ENCODE assay signal across 14 cellular contexts in the genomic region with DNA sequence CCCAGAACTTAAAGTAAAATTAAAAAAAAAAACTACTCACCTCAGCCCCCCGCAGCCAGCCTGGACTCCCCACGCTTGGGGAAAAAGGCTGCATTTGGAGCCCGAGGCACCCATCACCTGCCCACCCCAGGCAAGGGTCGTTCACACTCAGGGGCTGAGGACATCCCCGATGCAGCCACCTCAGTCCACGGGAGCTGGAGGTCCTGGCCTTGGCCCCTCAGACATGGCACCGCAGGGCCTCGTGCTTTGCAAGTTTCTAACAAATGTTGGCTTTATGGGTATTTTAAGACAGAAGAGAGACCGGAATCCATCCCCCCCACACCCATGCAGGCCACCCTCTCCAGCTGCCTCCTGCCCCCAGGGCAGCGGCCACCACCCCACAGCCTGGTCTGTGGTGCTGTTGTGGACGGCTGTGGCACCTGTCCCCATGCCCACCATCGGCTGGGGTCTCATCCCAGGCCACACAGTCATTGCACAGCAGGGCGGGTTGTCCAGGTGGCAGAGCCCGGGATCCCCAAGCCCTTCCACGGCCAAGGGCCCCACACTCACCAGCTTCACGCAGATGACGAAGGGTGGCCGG.
A peak's percentile ranks its signal among the peaks of the same experiment; 100 is the strongest.
DNase-seq lines count a peak whose midpoint lies in the region; ATAC-seq and TF ChIP-seq lines count a peak whose summit lies in the region.
"Had no signal": no experiment of that assay in that cellular context is flagged by ENCODE, and none has a peak within 500 bp of the region (broad histone marks: within the 10 kb centered on the region; RNA-seq: fewer than 3 reads in every experiment).

No MANE protein-coding gene starts in this region.

- H3K56ac ChIP-seq in H9 (ENCODE audit: insufficient read length, low read depth, low read length): no peak overlapping the region

- peaks cover 0 to 35% of the 10 kb centered on the region in 2 donors for H3K36me3 ChIP-seq in left lung
- peaks cover 0 to 20% (median 2%) of the 10 kb centered on the region in 4 donors for H3K36me3 ChIP-seq in stomach

- peaks cover 12% of the 10 kb centered on the region for H3K9me3 ChIP-seq in H9 (ENCODE audit: control insufficient read depth, low read depth, low read length)
- H3K9me3 ChIP-seq in left lung: peaks cover 0 to 24% of the 10 kb centered on the region in 2 donors
- peaks cover 0 to 52% (median 15%) of the 10 kb centered on the region in 4 donors for H3K9me3 ChIP-seq in stomach

- no peak overlapping the region for H3K4ac ChIP-seq in H9 (ENCODE audit: low read depth, low read length)

- peaks cover 49 to 58% of the 10 kb centered on the region in 2 experiments for H3K9me3 Mint-ChIP-seq in H9

- H3K36me3 Mint-ChIP-seq in H9 (ENCODE audit: insufficient read depth in 1 of 3, low read depth in 3 of 3): peaks cover 50 to 72% (median 64%) of the 10 kb centered on the region in 3 experiments

- H4K20me1 ChIP-seq in H9 (ENCODE audit: control insufficient read depth, insufficient read depth, insufficient read length): no peaks in the 10 kb centered on the region

- H2BK12ac ChIP-seq in H9 (ENCODE audit: insufficient read length, low read depth, low read length): no peak overlapping the region

- no peaks in the 10 kb centered on the region for H3K23me2 ChIP-seq in H9 (ENCODE audit: insufficient read length, low read depth, low read length, poor library complexity, severe bottlenecking)

- no peak for TF ChIP-seq CTCF in H9 (conservative IDR thresholded peaks at IDR 0.05)
- no peak for TF ChIP-seq CTCF in left lung (IDR thresholded peaks at IDR 0.05)
- no peak for TF ChIP-seq CTCF in stomach (IDR thresholded peaks at IDR 0.05)

- no peak overlapping the region for H3K18ac ChIP-seq in H9 (ENCODE audit: insufficient read length, low read depth, low read length)

- no peak overlapping the region for H2BK120ac ChIP-seq in H9 (ENCODE audit: low read depth, low read length, poor library complexity, severe bottlenecking)

- H2BK5ac ChIP-seq in H9 (ENCODE audit: insufficient read length, low read length): no peak overlapping the region

- H3K27ac ChIP-seq in H9 (ENCODE audit: insufficient read length, low read depth, low read length) (no peak overlapping the region), left lung (no peak overlapping the region), stomach (no peak overlapping the region)

- no peaks in the 10 kb centered on the region for H3K27me3 ChIP-seq in H9 (ENCODE audit: insufficient read depth, low read length)
- no peaks in the 10 kb centered on the region for H3K27me3 ChIP-seq in left lung
- no peaks in the 10 kb centered on the region for H3K27me3 ChIP-seq in stomach
- H3K27me3 ChIP-seq: MG63 had no signal

- no CpG with 5 or more reads among the region's 18 CpGs for WGBS in H9 (ENCODE audit: extremely low coverage, insufficient read length, low lambda C conversion rate)
- WGBS in stomach, 5 donors: 98 to 99% (median 98%) methylated on average over 16 to 18 of the region's 18 CpGs

- H2AK5ac ChIP-seq in H9 (ENCODE audit: insufficient read length, low read length): no peak overlapping the region

- no peak overlapping the region for H3K14ac ChIP-seq in H9 (ENCODE audit: insufficient read depth, low read length)

- H3K79me2 ChIP-seq in H9 (ENCODE audit: insufficient read depth, low read length): no peaks in the 10 kb centered on the region

- ATAC-seq in left lung: peak; percentile 15
- ATAC-seq in GM21360 (IDR thresholded peaks at IDR 0.05; ENCODE audit: unreplicated experiment): no peak
- ATAC-seq: Panc1 had no signal

- no peak for TF ChIP-seq EP300 in stomach (IDR thresholded peaks at IDR 0.05)

- peaks cover 16% of the 10 kb centered on the region for H3K27me3 Mint-ChIP-seq in H9 (ENCODE audit: low read depth)

- H3K27ac Mint-ChIP-seq in H9: no peak overlapping the region

- H2BK15ac ChIP-seq in H9 (ENCODE audit: low read depth, low read length): no peak overlapping the region

- no peak overlapping the region for H3K4me3 Mint-ChIP-seq in H9

- no peak overlapping the region for H4K5ac ChIP-seq in H9 (ENCODE audit: insufficient read length, low read depth, low read length)

- H2BK20ac ChIP-seq in H9 (ENCODE audit: low read depth, low read length, poor library complexity, severe bottlenecking): no peak overlapping the region

- no peak overlapping the region for H3K23ac ChIP-seq in H9 (ENCODE audit: insufficient read length, low read depth, low read length)

- no peak overlapping the region for H4K91ac ChIP-seq in H9 (ENCODE audit: insufficient read length, low read depth, low read length)

- no peak overlapping the region for H3T11ph ChIP-seq in H9 (ENCODE audit: low read length)

- H4K8ac ChIP-seq in H9 (replicated peaks; ENCODE audit: insufficient read length, low read depth, low read length): no peak overlapping the region

- DNase-seq in activated effector memory CD4-positive, alpha-beta T cell treated with anti-CD3 and anti-CD28 coated beads, Interleukin-2, amount 50 U/mL, for 16 hours: peak; percentile 36
- DNase-seq in activated effector memory CD4-positive, alpha-beta T cell treated with Interleukin-2 at 50 U/mL for 16 hours: no peak
- DNase-seq in H9 (peak; percentile 22), left lung (peak; percentile 29 to 58), stomach (peak; percentile 23), cerebellar cortex (ENCODE audit: low spot score) (no peak)
- no peak for DNase-seq in activated CD4-positive, alpha-beta T cell treated with anti-CD3 and anti-CD28 coated beads for 48 hours
- DNase-seq: C1 segment of cervical spinal cord, MG63, NCI-H1092 treated with DMSO at 0.1 percent for 48 hours, NCI-H187 treated with DMSO at 0.1 percent for 48 hours, NCI-H82 had no signal

- H2AFZ ChIP-seq in H9 (ENCODE audit: low read length): no peak overlapping the region

- no peak overlapping the region for H3K4me3 ChIP-seq in left lung
- no peak overlapping the region for H3K4me3 ChIP-seq in stomach
- H3K4me3 ChIP-seq: MG63 had no signal

- TF ChIP-seq POLR2A in stomach (IDR thresholded peaks at IDR 0.05): no peak

- H3K4me1 Mint-ChIP-seq in H9: no peaks in the 10 kb centered on the region

- H3K4me1 ChIP-seq in H9 (ENCODE audit: insufficient read depth, low read length) (no peaks in the 10 kb centered on the region), left lung (no peaks in the 10 kb centered on the region), stomach (no peaks in the 10 kb centered on the region)

- H3K9ac ChIP-seq in H9 (ENCODE audit: extremely low read depth, insufficient read length, low read length): no peak overlapping the region

- intact Hi-C loops in left lung (cut with DNase I): no loop called here
- intact Hi-C loops in stomach (cut with DNase I; ENCODE audit: low total_unique reads): no loop called here

- H3K4me2 ChIP-seq in H9 (ENCODE audit: insufficient read depth, insufficient read length, low read length): no peak overlapping the region

- H3K79me1 ChIP-seq in H9 (ENCODE audit: insufficient read depth, low read depth, low read length, poor library complexity, severe bottlenecking): no peaks in the 10 kb centered on the region

Comparison
In these comparisons a context has a peak if more than half of its experiments do, and no peak if none do; other contexts are left out.
1. DNase-seq: peak in activated effector memory CD4-positive, alpha-beta T cell treated with anti-CD3 and anti-CD28 coated beads, Interleukin-2, amount 50 U/mL, for 16 hours (single experiment), H9 (single experiment), left lung (2 of 2) and stomach (single experiment); none in activated effector memory CD4-positive, alpha-beta T cell treated with Interleukin-2 at 50 U/mL for 16 hours (single experiment), cerebellar cortex (single experiment) and activated CD4-positive, alpha-beta T cell treated with anti-CD3 and anti-CD28 coated beads for 48 hours (single experiment).